In the genomic region with DNA sequence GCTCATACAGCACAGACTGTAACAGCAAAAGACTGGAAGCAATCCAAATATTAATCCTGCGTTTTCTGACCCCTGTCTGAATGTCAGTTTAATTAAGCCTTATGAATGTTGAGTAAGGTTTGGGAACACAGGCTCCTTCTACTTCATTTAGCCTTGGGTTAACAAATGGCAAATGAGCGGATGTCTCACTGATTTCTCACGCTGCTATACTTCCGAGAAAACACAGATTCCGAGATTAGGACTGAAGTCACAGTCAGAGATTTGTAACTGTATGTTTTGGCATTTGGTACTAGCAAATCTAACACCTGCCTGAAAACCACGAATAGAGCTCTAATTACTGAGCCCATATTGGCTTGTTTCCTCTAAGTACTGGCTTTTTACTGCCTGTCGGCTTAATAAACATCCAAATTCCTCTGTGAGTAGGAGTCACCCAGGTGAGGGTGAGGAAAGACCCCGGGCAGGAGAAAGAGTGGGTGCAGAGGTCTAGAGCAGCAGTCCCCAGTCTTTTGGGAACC, we compare ENCODE assay signal across 37 cellular contexts. TPM values are rescaled to one million over a fixed set of nuclear protein-coding genes. Genes with fewer than 3 reads are reported as not detected.
"Had no signal": no experiment of that assay in that cellular context is flagged by ENCODE, and none has a peak within 500 bp of the region (broad histone marks: within the 10 kb centered on the region; RNA-seq: fewer than 3 reads in every experiment).

No MANE protein-coding gene starts in this region.

- H3K36me3 Mint-ChIP-seq: activated naive CD8-positive, alpha-beta T cell treated with anti-CD3 and anti-CD28 coated beads, Interleukin-2, amount 10 ng/mL, durations not matched to agents 7 days and 5 days had no signal

- H3K36me3 ChIP-seq: ascending aorta, breast epithelium, SJCRH30, WERI-Rb-1 had no signal

- ATAC-seq: activated T-cell treated with anti-CD3 and anti-CD28 coated beads, Interleukin-2, amount 50 U/mL, for 72 hours; activated T-helper 17 cell treated with anti-CD3 and anti-CD28 coated beads, Interleukin-2, amount 50 U/mL, for 72 hours; body of pancreas had no signal

- H3K27me3 ChIP-seq: ascending aorta, body of pancreas, SJCRH30 had no signal

- H3K4me1 ChIP-seq: ascending aorta, body of pancreas, breast epithelium, SJCRH30 had no signal

- H3K9me3 Mint-ChIP-seq: activated CD4-positive, alpha-beta memory T cell treated with anti-CD3 and anti-CD28 coated beads, Interleukin-2, amount 10 ng/mL, durations not matched to agents 7 days and 5 days; activated T-cell treated with anti-CD3 and anti-CD28 coated beads, Interleukin-2, amount 50 U/mL, for 72 hours; activated T-helper 17 cell treated with anti-CD3 and anti-CD28 coated beads, Interleukin-2, amount 50 U/mL, for 72 hours had no signal

- H3K27ac Mint-ChIP-seq: activated CD4-positive, alpha-beta memory T cell treated with anti-CD3 and anti-CD28 coated beads, Interleukin-2, amount 10 ng/mL, durations not matched to agents 7 days and 5 days; activated naive CD8-positive, alpha-beta T cell treated with anti-CD3 and anti-CD28 coated beads, Interleukin-2, amount 10 ng/mL, durations not matched to agents 7 days and 5 days; activated T-cell treated with anti-CD3 and anti-CD28 coated beads, Interleukin-2, amount 50 U/mL, for 72 hours; activated T-helper 17 cell treated with anti-CD3 and anti-CD28 coated beads, Interleukin-2, amount 50 U/mL, for 72 hours had no signal

- DNase-seq: activated CD4-positive, alpha-beta memory T cell treated with anti-CD3 and anti-CD28 coated beads, Interleukin-2, amount 10 ng/mL, durations not matched to agents 7 days and 5 days; activated CD4-positive, alpha-beta T cell treated with anti-CD3 and anti-CD28 coated beads for 1 hour; activated CD4-positive, alpha-beta T cell treated with anti-CD3 and anti-CD28 coated beads for 48 hours; activated CD4-positive, CD25-positive, alpha-beta regulatory T cell; activated CD8-positive, alpha-beta memory T cell treated with anti-CD3 and anti-CD28 coated beads for 24 hours; activated effector memory CD4-positive, alpha-beta T cell treated with anti-CD3 and anti-CD28 coated beads, Interleukin-2, amount 50 U/mL, for 16 hours; activated naive CD4-positive, alpha-beta T cell; activated naive CD4-positive, alpha-beta T cell treated with anti-CD3 and anti-CD28 coated beads, Interleukin-2, amount 50 U/mL, for 16 hours; activated naive CD8-positive, alpha-beta T cell treated with anti-CD3 and anti-CD28 coated beads, Interleukin-2, amount 10 ng/mL, durations not matched to agents 7 days and 5 days; activated T-cell treated with anti-CD3 and anti-CD28 coated beads, Interleukin-2, amount 50 U/mL, for 1 hour; activated T-cell treated with anti-CD3 and anti-CD28 coated beads, Interleukin-2, amount 50 U/mL, for 72 hours; amygdala; body of pancreas; cerebellar nuclear complex; Karpas-422; KBM-7; NCI-H1105; NCI-H1417 treated with DMSO at 0.1 percent for 48 hours; NCI-H187 treated with DMSO at 0.1 percent for 48 hours; NCI-H2081; NCI-H2171 treated with DMSO at 0.1 percent for 48 hours; NCI-H2227 treated with DMSO at 0.1 percent for 48 hours; NCI-H446; NCI-H524; NK-92 treated with Interleukin-12 subunit alpha and Interleukin-12 subunit beta, amount 100 ng/mL, for 24 hours; SHP77; T1000; WERI-Rb-1 had no signal

- H3K27ac ChIP-seq: ascending aorta, body of pancreas, breast epithelium, SJCRH30, SK-N-MC, WERI-Rb-1 had no signal

- H3K4me3 Mint-ChIP-seq: activated CD4-positive, alpha-beta memory T cell treated with anti-CD3 and anti-CD28 coated beads, Interleukin-2, amount 10 ng/mL, durations not matched to agents 7 days and 5 days; activated naive CD8-positive, alpha-beta T cell treated with anti-CD3 and anti-CD28 coated beads, Interleukin-2, amount 10 ng/mL, durations not matched to agents 7 days and 5 days; activated T-cell treated with anti-CD3 and anti-CD28 coated beads, Interleukin-2, amount 50 U/mL, for 72 hours; activated T-helper 17 cell treated with anti-CD3 and anti-CD28 coated beads, Interleukin-2, amount 50 U/mL, for 72 hours had no signal

- H3K4me3 ChIP-seq: ascending aorta, body of pancreas, breast epithelium, SJCRH30, SK-N-MC had no signal

- H3K4me1 Mint-ChIP-seq: activated CD4-positive, alpha-beta memory T cell treated with anti-CD3 and anti-CD28 coated beads, Interleukin-2, amount 10 ng/mL, durations not matched to agents 7 days and 5 days; activated naive CD8-positive, alpha-beta T cell treated with anti-CD3 and anti-CD28 coated beads, Interleukin-2, amount 10 ng/mL, durations not matched to agents 7 days and 5 days; activated T-helper 17 cell treated with anti-CD3 and anti-CD28 coated beads, Interleukin-2, amount 50 U/mL, for 72 hours had no signal

- H3K9me3 ChIP-seq: ascending aorta, body of pancreas, SJCRH30 had no signal

RNA-seq across cellular contexts. Expression of gene MC5R, which starts 10.6 kb away (rescaled TPM):
- total RNA-seq: activated CD4-positive, alpha-beta memory T cell treated with anti-CD3 and anti-CD28 coated beads, Interleukin-2, amount 10 ng/mL, durations not matched to agents 7 days and 5 days; activated T-cell treated with anti-CD3 and anti-CD28 coated beads, Interleukin-2, amount 50 U/mL, for 72 hours; activated T-helper 17 cell treated with anti-CD3 and anti-CD28 coated beads, Interleukin-2, amount 50 U/mL, for 72 hours; ascending aorta; body of pancreas; breast epithelium; cardiac septum; MCF 10A; OCI-LY7; SJCRH30; T-helper 1 cell treated with Interleukin-12 subunit alpha and Interleukin-12 subunit beta and Interleukin-4 antibody, amounts not matched to agents 30 ng/mL and 1 ng/mL, for 36 hours had no signal
